In the genomic region with DNA sequence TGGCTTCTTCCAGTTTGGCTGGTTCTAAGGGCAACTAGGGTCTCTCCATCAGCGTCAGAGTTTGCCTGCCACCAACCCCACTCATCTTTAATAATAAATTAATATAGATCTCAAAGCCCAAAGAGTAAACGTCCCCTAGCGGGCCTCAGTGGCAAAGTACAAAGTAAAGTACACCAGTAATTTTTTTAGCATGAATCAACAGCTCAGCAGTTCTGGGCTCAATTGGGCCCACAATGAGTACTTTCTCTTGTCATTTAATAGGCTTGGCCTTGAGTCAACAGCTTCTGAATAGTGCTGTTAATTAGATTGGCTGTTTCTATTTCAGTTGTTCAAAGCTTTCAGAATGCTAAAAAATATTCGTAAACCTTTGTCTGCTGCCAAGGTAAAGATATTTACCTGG, we compare ENCODE assay signal across 1 cellular context.
TF ChIP-seq lines count a peak whose summit lies in the region.

No MANE protein-coding gene starts in this region.

TF ChIP-seq in K562, 482 proteins besides CTCF, POLR2A, EP300 and RAD21 (continued from another document):
- TF ChIP-seq ZNF395 (CRISPR knock-in tag; IDR thresholded peaks at IDR 0.05), result no peak
